ENCODE assay signal across 1 cellular context in the genomic region with DNA sequence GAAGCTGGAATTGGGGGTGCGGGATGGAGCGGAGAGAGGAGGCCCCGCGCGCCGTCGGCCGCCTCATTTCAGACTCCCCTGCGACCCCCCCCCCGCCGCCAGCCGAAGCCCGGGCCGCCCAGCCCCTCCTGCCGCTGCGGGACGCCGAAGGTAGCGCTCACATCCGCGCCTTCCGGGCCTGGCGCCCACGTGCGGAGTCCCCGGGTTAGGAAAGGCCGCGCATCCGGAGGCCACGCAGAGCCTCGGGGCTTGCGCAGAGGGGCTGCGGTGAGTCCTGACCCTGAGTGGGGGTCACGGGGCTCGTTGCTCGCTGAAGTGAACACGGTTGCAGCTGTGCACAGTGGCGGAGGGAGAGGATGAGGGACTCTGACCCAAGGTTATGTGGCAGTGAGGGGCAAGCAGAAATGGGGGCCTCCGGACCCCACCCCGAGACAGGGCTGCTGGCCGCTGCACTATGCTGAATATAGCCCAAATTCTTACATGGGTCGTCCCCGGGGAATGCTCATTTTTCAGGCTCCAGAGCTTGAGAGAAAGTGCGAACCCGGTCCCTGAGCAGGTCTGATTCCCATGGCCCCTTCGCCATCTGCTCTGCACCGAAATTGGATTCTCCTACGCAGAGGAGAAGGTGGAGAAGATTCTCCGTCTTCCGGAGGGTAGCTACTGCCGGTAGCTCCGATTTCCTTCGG.
TF ChIP-seq lines count a peak whose summit lies in the region.

No MANE protein-coding gene starts in this region.

TF ChIP-seq in WTC11, 78 proteins besides CTCF, POLR2A, EP300 and RAD21 (continued from another document):
- TF ChIP-seq, protein P1, sequence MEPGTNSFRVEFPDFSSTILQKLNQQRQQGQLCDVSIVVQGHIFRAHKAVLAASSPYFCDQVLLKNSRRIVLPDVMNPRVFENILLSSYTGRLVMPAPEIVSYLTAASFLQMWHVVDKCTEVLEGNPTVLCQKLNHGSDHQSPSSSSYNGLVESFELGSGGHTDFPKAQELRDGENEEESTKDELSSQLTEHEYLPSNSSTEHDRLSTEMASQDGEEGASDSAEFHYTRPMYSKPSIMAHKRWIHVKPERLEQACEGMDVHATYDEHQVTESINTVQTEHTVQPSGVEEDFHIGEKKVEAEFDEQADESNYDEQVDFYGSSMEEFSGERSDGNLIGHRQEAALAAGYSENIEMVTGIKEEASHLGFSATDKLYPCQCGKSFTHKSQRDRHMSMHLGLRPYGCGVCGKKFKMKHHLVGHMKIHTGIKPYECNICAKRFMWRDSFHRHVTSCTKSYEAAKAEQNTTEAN (CRISPR knock-in tag; IDR thresholded peaks at IDR 0.05) = 0 out of 2 replicates have a peak, but pooled peaks have one; percentile 47
- TF ChIP-seq FOXK1 (CRISPR knock-in tag; IDR thresholded peaks at IDR 0.05) (peak; percentile 36; the same call in 1 of the 2 replicates), ZNF263 (CRISPR knock-in tag; IDR thresholded peaks at IDR 0.05; ENCODE audit: low read depth) (no peak), ZNF423 (CRISPR knock-in tag; IDR thresholded peaks at IDR 0.05) (no peak), ZNF232 (CRISPR knock-in tag; IDR thresholded peaks at IDR 0.05) (peak; percentile 43; the same call in 1 of the 2 replicates), SP1 (CRISPR knock-in tag; conservative IDR thresholded peaks at IDR 0.05) (no peak), CREB1 (CRISPR knock-in tag; IDR thresholded peaks at IDR 0.05) (no peak), MYBL2 (CRISPR knock-in tag; IDR thresholded peaks at IDR 0.05) (peak; percentile 74), KAT7 (CRISPR knock-in tag; IDR thresholded peaks at IDR 0.05; ENCODE audit: borderline replicate concordance) (0 out of 2 replicates have a peak, but pooled peaks have one; percentile 24), ZNF317 (CRISPR knock-in tag; IDR thresholded peaks at IDR 0.05; ENCODE audit: borderline replicate concordance, low read depth) (no peak), TEAD4 (CRISPR knock-in tag; IDR thresholded peaks at IDR 0.05) (no peak; the same call in 1 of the 2 replicates), PRRX2 (CRISPR knock-in tag; IDR thresholded peaks at IDR 0.05) (no peak), GTF2I (CRISPR knock-in tag; conservative IDR thresholded peaks at IDR 0.05) (no peak), NFATC4 (CRISPR knock-in tag; IDR thresholded peaks at IDR 0.05) (no peak), ZNF416 (CRISPR knock-in tag; IDR thresholded peaks at IDR 0.05) (no peak), TCF7 (CRISPR knock-in tag; IDR thresholded peaks at IDR 0.05; ENCODE audit: low read depth) (0 out of 2 replicates have a peak, but pooled peaks have one; percentile 63), GRHL2 (CRISPR knock-in tag; IDR thresholded peaks at IDR 0.05; ENCODE audit: insufficient replicate concordance, severe bottlenecking) (no peak), JUN (CRISPR knock-in tag; IDR thresholded peaks at IDR 0.05) (no peak), FOXJ3 (CRISPR knock-in tag; IDR thresholded peaks at IDR 0.05; ENCODE audit: borderline replicate concordance) (no peak), ETV6 (CRISPR knock-in tag; IDR thresholded peaks at IDR 0.05) (no peak), HMGA2 (CRISPR knock-in tag; IDR thresholded peaks at IDR 0.05) (0 out of 2 replicates have a peak, but pooled peaks have one; percentile 7), SMAD3 (CRISPR knock-in tag; IDR thresholded peaks at IDR 0.05; ENCODE audit: borderline replicate concordance) (0 out of 2 replicates have a peak, but pooled peaks have one; percentile 34), IRF2 (CRISPR knock-in tag; IDR thresholded peaks at IDR 0.05; ENCODE audit: borderline replicate concordance, low read depth) (no peak), ZNF396 (CRISPR knock-in tag; IDR thresholded peaks at IDR 0.05; ENCODE audit: borderline replicate concordance) (no peak), FOXP1 (CRISPR knock-in tag; IDR thresholded peaks at IDR 0.05; ENCODE audit: borderline replicate concordance) (peak; percentile 15; the same call in 1 of the 2 replicates)
- TF ChIP-seq, protein P2, sequence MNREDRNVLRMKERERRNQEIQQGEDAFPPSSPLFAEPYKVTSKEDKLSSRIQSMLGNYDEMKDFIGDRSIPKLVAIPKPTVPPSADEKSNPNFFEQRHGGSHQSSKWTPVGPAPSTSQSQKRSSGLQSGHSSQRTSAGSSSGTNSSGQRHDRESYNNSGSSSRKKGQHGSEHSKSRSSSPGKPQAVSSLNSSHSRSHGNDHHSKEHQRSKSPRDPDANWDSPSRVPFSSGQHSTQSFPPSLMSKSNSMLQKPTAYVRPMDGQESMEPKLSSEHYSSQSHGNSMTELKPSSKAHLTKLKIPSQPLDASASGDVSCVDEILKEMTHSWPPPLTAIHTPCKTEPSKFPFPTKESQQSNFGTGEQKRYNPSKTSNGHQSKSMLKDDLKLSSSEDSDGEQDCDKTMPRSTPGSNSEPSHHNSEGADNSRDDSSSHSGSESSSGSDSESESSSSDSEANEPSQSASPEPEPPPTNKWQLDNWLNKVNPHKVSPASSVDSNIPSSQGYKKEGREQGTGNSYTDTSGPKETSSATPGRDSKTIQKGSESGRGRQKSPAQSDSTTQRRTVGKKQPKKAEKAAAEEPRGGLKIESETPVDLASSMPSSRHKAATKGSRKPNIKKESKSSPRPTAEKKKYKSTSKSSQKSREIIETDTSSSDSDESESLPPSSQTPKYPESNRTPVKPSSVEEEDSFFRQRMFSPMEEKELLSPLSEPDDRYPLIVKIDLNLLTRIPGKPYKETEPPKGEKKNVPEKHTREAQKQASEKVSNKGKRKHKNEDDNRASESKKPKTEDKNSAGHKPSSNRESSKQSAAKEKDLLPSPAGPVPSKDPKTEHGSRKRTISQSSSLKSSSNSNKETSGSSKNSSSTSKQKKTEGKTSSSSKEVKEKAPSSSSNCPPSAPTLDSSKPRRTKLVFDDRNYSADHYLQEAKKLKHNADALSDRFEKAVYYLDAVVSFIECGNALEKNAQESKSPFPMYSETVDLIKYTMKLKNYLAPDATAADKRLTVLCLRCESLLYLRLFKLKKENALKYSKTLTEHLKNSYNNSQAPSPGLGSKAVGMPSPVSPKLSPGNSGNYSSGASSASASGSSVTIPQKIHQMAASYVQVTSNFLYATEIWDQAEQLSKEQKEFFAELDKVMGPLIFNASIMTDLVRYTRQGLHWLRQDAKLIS (CRISPR knock-in tag; IDR thresholded peaks at IDR 0.05; ENCODE audit: borderline replicate concordance) = no peak
- TF ChIP-seq, protein P3, sequence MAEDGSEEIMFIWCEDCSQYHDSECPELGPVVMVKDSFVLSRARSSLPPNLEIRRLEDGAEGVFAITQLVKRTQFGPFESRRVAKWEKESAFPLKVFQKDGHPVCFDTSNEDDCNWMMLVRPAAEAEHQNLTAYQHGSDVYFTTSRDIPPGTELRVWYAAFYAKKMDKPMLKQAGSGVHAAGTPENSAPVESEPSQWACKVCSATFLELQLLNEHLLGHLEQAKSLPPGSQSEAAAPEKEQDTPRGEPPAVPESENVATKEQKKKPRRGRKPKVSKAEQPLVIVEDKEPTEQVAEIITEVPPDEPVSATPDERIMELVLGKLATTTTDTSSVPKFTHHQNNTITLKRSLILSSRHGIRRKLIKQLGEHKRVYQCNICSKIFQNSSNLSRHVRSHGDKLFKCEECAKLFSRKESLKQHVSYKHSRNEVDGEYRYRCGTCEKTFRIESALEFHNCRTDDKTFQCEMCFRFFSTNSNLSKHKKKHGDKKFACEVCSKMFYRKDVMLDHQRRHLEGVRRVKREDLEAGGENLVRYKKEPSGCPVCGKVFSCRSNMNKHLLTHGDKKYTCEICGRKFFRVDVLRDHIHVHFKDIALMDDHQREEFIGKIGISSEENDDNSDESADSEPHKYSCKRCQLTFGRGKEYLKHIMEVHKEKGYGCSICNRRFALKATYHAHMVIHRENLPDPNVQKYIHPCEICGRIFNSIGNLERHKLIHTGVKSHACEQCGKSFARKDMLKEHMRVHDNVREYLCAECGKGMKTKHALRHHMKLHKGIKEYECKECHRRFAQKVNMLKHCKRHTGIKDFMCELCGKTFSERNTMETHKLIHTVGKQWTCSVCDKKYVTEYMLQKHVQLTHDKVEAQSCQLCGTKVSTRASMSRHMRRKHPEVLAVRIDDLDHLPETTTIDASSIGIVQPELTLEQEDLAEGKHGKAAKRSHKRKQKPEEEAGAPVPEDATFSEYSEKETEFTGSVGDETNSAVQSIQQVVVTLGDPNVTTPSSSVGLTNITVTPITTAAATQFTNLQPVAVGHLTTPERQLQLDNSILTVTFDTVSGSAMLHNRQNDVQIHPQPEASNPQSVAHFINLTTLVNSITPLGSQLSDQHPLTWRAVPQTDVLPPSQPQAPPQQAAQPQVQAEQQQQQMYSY (CRISPR knock-in tag; IDR thresholded peaks at IDR 0.05) = no peak
- TF ChIP-seq, protein P4, sequence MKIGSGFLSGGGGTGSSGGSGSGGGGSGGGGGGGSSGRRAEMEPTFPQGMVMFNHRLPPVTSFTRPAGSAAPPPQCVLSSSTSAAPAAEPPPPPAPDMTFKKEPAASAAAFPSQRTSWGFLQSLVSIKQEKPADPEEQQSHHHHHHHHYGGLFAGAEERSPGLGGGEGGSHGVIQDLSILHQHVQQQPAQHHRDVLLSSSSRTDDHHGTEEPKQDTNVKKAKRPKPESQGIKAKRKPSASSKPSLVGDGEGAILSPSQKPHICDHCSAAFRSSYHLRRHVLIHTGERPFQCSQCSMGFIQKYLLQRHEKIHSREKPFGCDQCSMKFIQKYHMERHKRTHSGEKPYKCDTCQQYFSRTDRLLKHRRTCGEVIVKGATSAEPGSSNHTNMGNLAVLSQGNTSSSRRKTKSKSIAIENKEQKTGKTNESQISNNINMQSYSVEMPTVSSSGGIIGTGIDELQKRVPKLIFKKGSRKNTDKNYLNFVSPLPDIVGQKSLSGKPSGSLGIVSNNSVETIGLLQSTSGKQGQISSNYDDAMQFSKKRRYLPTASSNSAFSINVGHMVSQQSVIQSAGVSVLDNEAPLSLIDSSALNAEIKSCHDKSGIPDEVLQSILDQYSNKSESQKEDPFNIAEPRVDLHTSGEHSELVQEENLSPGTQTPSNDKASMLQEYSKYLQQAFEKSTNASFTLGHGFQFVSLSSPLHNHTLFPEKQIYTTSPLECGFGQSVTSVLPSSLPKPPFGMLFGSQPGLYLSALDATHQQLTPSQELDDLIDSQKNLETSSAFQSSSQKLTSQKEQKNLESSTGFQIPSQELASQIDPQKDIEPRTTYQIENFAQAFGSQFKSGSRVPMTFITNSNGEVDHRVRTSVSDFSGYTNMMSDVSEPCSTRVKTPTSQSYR (CRISPR knock-in tag; IDR thresholded peaks at IDR 0.05) = 0 out of 2 replicates have a peak, but pooled peaks have one; percentile 22
- TF ChIP-seq, protein P5, sequence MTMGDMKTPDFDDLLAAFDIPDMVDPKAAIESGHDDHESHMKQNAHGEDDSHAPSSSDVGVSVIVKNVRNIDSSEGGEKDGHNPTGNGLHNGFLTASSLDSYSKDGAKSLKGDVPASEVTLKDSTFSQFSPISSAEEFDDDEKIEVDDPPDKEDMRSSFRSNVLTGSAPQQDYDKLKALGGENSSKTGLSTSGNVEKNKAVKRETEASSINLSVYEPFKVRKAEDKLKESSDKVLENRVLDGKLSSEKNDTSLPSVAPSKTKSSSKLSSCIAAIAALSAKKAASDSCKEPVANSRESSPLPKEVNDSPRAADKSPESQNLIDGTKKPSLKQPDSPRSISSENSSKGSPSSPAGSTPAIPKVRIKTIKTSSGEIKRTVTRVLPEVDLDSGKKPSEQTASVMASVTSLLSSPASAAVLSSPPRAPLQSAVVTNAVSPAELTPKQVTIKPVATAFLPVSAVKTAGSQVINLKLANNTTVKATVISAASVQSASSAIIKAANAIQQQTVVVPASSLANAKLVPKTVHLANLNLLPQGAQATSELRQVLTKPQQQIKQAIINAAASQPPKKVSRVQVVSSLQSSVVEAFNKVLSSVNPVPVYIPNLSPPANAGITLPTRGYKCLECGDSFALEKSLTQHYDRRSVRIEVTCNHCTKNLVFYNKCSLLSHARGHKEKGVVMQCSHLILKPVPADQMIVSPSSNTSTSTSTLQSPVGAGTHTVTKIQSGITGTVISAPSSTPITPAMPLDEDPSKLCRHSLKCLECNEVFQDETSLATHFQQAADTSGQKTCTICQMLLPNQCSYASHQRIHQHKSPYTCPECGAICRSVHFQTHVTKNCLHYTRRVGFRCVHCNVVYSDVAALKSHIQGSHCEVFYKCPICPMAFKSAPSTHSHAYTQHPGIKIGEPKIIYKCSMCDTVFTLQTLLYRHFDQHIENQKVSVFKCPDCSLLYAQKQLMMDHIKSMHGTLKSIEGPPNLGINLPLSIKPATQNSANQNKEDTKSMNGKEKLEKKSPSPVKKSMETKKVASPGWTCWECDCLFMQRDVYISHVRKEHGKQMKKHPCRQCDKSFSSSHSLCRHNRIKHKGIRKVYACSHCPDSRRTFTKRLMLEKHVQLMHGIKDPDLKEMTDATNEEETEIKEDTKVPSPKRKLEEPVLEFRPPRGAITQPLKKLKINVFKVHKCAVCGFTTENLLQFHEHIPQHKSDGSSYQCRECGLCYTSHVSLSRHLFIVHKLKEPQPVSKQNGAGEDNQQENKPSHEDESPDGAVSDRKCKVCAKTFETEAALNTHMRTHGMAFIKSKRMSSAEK (CRISPR knock-in tag; IDR thresholded peaks at IDR 0.05; ENCODE audit: borderline replicate concordance) = no peak
- TF ChIP-seq, protein P6, sequence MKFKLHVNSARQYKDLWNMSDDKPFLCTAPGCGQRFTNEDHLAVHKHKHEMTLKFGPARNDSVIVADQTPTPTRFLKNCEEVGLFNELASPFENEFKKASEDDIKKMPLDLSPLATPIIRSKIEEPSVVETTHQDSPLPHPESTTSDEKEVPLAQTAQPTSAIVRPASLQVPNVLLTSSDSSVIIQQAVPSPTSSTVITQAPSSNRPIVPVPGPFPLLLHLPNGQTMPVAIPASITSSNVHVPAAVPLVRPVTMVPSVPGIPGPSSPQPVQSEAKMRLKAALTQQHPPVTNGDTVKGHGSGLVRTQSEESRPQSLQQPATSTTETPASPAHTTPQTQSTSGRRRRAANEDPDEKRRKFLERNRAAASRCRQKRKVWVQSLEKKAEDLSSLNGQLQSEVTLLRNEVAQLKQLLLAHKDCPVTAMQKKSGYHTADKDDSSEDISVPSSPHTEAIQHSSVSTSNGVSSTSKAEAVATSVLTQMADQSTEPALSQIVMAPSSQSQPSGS (CRISPR knock-in tag; IDR thresholded peaks at IDR 0.05; ENCODE audit: borderline replicate concordance, low read depth) = no peak
- TF ChIP-seq, protein P7, sequence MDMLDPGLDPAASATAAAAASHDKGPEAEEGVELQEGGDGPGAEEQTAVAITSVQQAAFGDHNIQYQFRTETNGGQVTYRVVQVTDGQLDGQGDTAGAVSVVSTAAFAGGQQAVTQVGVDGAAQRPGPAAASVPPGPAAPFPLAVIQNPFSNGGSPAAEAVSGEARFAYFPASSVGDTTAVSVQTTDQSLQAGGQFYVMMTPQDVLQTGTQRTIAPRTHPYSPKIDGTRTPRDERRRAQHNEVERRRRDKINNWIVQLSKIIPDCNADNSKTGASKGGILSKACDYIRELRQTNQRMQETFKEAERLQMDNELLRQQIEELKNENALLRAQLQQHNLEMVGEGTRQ (CRISPR knock-in tag; IDR thresholded peaks at IDR 0.05) = 0 out of 2 replicates have a peak, but pooled peaks have one; percentile 12
- TF ChIP-seq, protein P8, sequence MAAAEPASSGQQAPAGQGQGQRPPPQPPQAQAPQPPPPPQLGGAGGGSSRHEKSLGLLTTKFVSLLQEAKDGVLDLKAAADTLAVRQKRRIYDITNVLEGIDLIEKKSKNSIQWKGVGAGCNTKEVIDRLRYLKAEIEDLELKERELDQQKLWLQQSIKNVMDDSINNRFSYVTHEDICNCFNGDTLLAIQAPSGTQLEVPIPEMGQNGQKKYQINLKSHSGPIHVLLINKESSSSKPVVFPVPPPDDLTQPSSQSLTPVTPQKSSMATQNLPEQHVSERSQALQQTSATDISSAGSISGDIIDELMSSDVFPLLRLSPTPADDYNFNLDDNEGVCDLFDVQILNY (CRISPR knock-in tag; IDR thresholded peaks at IDR 0.05) = no peak; the same call in 1 of the 2 replicates
